In genomic region chr10:113169111-113169510, GRCh38 we compare ENCODE assay signal across 14 cellular contexts.
"Had no signal": no experiment of that assay in that cellular context is flagged by ENCODE, and none has a peak within 500 bp of the region (broad histone marks: within the 10 kb centered on the region; RNA-seq: fewer than 3 reads in every experiment).

No MANE protein-coding gene starts in this region.

- H3K4me1 ChIP-seq: esophagus squamous epithelium, pancreas, vagina had no signal

- H3K27me3 ChIP-seq: esophagus squamous epithelium, pancreas, vagina had no signal

- H3K36me3 ChIP-seq: pancreas, vagina had no signal

- H3K4me3 Mint-ChIP-seq: activated CD4-positive, alpha-beta memory T cell treated with anti-CD3 and anti-CD28 coated beads for 36 hours; activated naive CD8-positive, alpha-beta T cell; activated T-cell treated with anti-CD3 and anti-CD28 coated beads, Interleukin-2, amount 50 U/mL, for 4 hours had no signal

- DNase-seq: activated CD4-positive, alpha-beta memory T cell treated with anti-CD3 and anti-CD28 coated beads for 36 hours; activated CD4-positive, alpha-beta T cell treated with anti-CD3 and anti-CD28 coated beads for 1 hour; activated effector memory CD4-positive, alpha-beta T cell treated with anti-CD3 and anti-CD28 coated beads, Interleukin-2, amount 50 U/mL, for 16 hours; activated T-cell treated with anti-CD3 and anti-CD28 coated beads, Interleukin-2, amount 50 U/mL, for 4 hours; esophagus squamous epithelium; glutamatergic neuron; mammary epithelial cell; pancreas; stimulated activated CD4-positive, alpha-beta T cell treated with anti-CD3 and anti-CD28 coated beads, Interleukin-15, amount 100 ng/mL, for 24 hours; stimulated activated CD4-positive, alpha-beta T cell treated with anti-CD3 and anti-CD28 coated beads, Interleukin-4, amount 100 ng/mL, for 24 hours; T-helper 9 cell had no signal

- H3K27ac ChIP-seq: esophagus squamous epithelium, pancreas, vagina had no signal

- H3K9me3 Mint-ChIP-seq: activated CD4-positive, alpha-beta memory T cell treated with anti-CD3 and anti-CD28 coated beads for 36 hours; activated T-cell treated with anti-CD3 and anti-CD28 coated beads, Interleukin-2, amount 50 U/mL, for 4 hours; natural killer cell treated with Interleukin-12 subunit alpha and Interleukin-12 subunit beta and Interleukin-15 and Interleukin-18, amount 100 ng/mL, for 72 hours had no signal

- H3K36me3 Mint-ChIP-seq: activated CD4-positive, alpha-beta memory T cell treated with anti-CD3 and anti-CD28 coated beads for 36 hours had no signal

- ATAC-seq: pancreas had no signal

- FAIRE-seq: pancreas had no signal

- H3K27ac Mint-ChIP-seq: activated CD4-positive, alpha-beta memory T cell treated with anti-CD3 and anti-CD28 coated beads for 36 hours; activated naive CD8-positive, alpha-beta T cell; natural killer cell treated with Interleukin-12 subunit alpha and Interleukin-12 subunit beta and Interleukin-15 and Interleukin-18, amount 100 ng/mL, for 72 hours had no signal

- H3K4me3 ChIP-seq: esophagus squamous epithelium, pancreas, vagina had no signal

- H3K27me3 Mint-ChIP-seq: activated naive CD8-positive, alpha-beta T cell had no signal

- H3K9me3 ChIP-seq: esophagus squamous epithelium, pancreas, vagina had no signal
